Comparison of ENCODE assay signal across 1 cellular context in the genomic region with DNA sequence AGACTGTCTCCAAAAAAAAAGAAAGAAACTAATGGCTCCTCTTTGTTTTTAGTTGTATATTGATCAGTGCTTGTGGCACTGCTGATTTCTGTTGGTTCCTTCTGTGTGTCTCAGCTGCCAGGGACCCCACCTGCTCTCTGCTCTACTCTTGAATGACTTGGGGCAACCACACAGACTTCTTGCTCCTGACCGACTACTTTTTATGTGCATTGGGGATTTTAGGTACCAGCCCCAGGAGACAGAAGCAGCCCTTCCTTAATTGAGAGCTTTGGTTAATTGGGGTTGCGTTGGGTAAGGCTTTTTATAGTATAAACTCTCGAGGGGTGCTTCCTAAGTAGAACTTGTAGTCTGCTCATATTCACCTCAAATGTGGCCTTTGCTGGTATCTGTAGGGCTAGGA.
TF ChIP-seq lines count a peak whose summit lies in the region.

No MANE protein-coding gene starts in this region.

TF ChIP-seq in HCT116, 20 proteins besides CTCF, POLR2A, EP300 and RAD21:
- TF ChIP-seq, protein P1, sequence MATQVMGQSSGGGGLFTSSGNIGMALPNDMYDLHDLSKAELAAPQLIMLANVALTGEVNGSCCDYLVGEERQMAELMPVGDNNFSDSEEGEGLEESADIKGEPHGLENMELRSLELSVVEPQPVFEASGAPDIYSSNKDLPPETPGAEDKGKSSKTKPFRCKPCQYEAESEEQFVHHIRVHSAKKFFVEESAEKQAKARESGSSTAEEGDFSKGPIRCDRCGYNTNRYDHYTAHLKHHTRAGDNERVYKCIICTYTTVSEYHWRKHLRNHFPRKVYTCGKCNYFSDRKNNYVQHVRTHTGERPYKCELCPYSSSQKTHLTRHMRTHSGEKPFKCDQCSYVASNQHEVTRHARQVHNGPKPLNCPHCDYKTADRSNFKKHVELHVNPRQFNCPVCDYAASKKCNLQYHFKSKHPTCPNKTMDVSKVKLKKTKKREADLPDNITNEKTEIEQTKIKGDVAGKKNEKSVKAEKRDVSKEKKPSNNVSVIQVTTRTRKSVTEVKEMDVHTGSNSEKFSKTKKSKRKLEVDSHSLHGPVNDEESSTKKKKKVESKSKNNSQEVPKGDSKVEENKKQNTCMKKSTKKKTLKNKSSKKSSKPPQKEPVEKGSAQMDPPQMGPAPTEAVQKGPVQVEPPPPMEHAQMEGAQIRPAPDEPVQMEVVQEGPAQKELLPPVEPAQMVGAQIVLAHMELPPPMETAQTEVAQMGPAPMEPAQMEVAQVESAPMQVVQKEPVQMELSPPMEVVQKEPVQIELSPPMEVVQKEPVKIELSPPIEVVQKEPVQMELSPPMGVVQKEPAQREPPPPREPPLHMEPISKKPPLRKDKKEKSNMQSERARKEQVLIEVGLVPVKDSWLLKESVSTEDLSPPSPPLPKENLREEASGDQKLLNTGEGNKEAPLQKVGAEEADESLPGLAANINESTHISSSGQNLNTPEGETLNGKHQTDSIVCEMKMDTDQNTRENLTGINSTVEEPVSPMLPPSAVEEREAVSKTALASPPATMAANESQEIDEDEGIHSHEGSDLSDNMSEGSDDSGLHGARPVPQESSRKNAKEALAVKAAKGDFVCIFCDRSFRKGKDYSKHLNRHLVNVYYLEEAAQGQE (IDR thresholded peaks at IDR 0.05; ENCODE audit: low read depth) = no peak
- TF ChIP-seq EGR1 (IDR thresholded peaks at IDR 0.05; ENCODE audit: low read depth) = no peak
- TF ChIP-seq ELF1 (IDR thresholded peaks at IDR 0.05; ENCODE audit: borderline replicate concordance, low read depth) = no peak
- TF ChIP-seq SRF (IDR thresholded peaks at IDR 0.05; ENCODE audit: low read depth) = no peak
- TF ChIP-seq FOSL1 (IDR thresholded peaks at IDR 0.05; ENCODE audit: low read depth) = no peak
- TF ChIP-seq, protein P2, sequence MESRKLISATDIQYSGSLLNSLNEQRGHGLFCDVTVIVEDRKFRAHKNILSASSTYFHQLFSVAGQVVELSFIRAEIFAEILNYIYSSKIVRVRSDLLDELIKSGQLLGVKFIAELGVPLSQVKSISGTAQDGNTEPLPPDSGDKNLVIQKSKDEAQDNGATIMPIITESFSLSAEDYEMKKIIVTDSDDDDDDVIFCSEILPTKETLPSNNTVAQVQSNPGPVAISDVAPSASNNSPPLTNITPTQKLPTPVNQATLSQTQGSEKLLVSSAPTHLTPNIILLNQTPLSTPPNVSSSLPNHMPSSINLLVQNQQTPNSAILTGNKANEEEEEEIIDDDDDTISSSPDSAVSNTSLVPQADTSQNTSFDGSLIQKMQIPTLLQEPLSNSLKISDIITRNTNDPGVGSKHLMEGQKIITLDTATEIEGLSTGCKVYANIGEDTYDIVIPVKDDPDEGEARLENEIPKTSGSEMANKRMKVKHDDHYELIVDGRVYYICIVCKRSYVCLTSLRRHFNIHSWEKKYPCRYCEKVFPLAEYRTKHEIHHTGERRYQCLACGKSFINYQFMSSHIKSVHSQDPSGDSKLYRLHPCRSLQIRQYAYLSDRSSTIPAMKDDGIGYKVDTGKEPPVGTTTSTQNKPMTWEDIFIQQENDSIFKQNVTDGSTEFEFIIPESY (IDR thresholded peaks at IDR 0.05; ENCODE audit: extremely low read depth, insufficient replicate concordance, low read length) = no peak
- TF ChIP-seq JUND (IDR thresholded peaks at IDR 0.05) = no peak
- TF ChIP-seq, protein P3, sequence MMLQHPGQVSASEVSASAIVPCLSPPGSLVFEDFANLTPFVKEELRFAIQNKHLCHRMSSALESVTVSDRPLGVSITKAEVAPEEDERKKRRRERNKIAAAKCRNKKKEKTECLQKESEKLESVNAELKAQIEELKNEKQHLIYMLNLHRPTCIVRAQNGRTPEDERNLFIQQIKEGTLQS (IDR thresholded peaks at IDR 0.05) = no peak
- TF ChIP-seq, protein P4, sequence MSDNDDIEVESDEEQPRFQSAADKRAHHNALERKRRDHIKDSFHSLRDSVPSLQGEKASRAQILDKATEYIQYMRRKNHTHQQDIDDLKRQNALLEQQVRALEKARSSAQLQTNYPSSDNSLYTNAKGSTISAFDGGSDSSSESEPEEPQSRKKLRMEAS (IDR thresholded peaks at IDR 0.05) = no peak
- no peak for TF ChIP-seq TCF7L2 (IDR thresholded peaks at IDR 0.05; ENCODE audit: borderline replicate concordance, extremely low read depth, insufficient read depth, insufficient read length)
- no peak for TF ChIP-seq SIN3A (IDR thresholded peaks at IDR 0.05; ENCODE audit: low read depth)
- no peak for TF ChIP-seq CBX3 (IDR thresholded peaks at IDR 0.05; ENCODE audit: low read depth)
- TF ChIP-seq YY1 (IDR thresholded peaks at IDR 0.05; ENCODE audit: extremely low read depth, insufficient replicate concordance, low read depth, low read length) = no peak
- TF ChIP-seq SP1 (IDR thresholded peaks at IDR 0.05; ENCODE audit: low read depth) = no peak
